In genomic region chr2:226984461-226985226, GRCh38 we compare ENCODE assay signal across 8 cellular contexts.
A peak's percentile ranks its signal among the peaks of the same experiment; 100 is the strongest.
DNase-seq lines count a peak whose midpoint lies in the region; ATAC-seq and FAIRE-seq lines count a peak whose summit lies in the region.
"Had no signal": no experiment of that assay in that cellular context is flagged by ENCODE, and none has a peak within 500 bp of the region (broad histone marks: within the 10 kb centered on the region; RNA-seq: fewer than 3 reads in every experiment).

No MANE protein-coding gene starts in this region.

- peak overlapping the region; percentile 0 for H3K27ac Mint-ChIP-seq in T-helper 1 cell treated with Interleukin-12 subunit alpha and Interleukin-12 subunit beta and Interleukin-4 antibody, amounts not matched to agents 30 μg/mL and 1 μg/mL, for 36 hours
- peak overlapping the region in 7 of 9 donors; percentile 22 to 76 (median 69) for H3K27ac Mint-ChIP-seq in naive thymus-derived CD4-positive, alpha-beta T cell

- H3K4me1 ChIP-seq in naive thymus-derived CD4-positive, alpha-beta T cell (ENCODE audit: control insufficient read depth in 2 of 2, insufficient read depth in 2 of 2, low read length in 2 of 2): peaks cover 0 to 7% of the 10 kb centered on the region in 2 donors

- no peak overlapping the region for H3K4me3 ChIP-seq in naive thymus-derived CD4-positive, alpha-beta T cell (ENCODE audit: low read length)
- H3K4me3 ChIP-seq: SJSA1 had no signal

- POLR2A ChIA-PET in naive thymus-derived CD4-positive, alpha-beta T cell (lab: Charles Lee): no interaction called here

- no peaks in the 10 kb centered on the region for H3K9me3 ChIP-seq in naive thymus-derived CD4-positive, alpha-beta T cell (ENCODE audit: control insufficient read depth in 2 of 3, low read length in 3 of 3)
- H3K9me3 ChIP-seq: SJSA1 had no signal

- H3K36me3 ChIP-seq in naive thymus-derived CD4-positive, alpha-beta T cell (ENCODE audit: control insufficient read depth in 2 of 3, insufficient read depth in 3 of 3, low read length in 3 of 3): no peaks in the 10 kb centered on the region
- H3K36me3 ChIP-seq: SJSA1 had no signal

- peaks cover 4% of the 10 kb centered on the region for H3K36me3 Mint-ChIP-seq in T-helper 1 cell treated with Interleukin-12 subunit alpha and Interleukin-12 subunit beta and Interleukin-4 antibody, amounts not matched to agents 30 μg/mL and 1 μg/mL, for 36 hours (ENCODE audit: low read depth)
- peaks cover 0 to 19% (median 7%) of the 10 kb centered on the region in 5 donors for H3K36me3 Mint-ChIP-seq in naive thymus-derived CD4-positive, alpha-beta T cell

- no peaks in the 10 kb centered on the region for H3K9me3 Mint-ChIP-seq in T-helper 1 cell treated with Interleukin-12 subunit alpha and Interleukin-12 subunit beta and Interleukin-4 antibody, amounts not matched to agents 30 μg/mL and 1 μg/mL, for 36 hours
- H3K9me3 Mint-ChIP-seq in naive thymus-derived CD4-positive, alpha-beta T cell: no peaks in the 10 kb centered on the region

- no peak overlapping the region for H3K4me3 Mint-ChIP-seq in T-helper 1 cell treated with Interleukin-12 subunit alpha and Interleukin-12 subunit beta and Interleukin-4 antibody, amounts not matched to agents 30 μg/mL and 1 μg/mL, for 36 hours
- H3K4me3 Mint-ChIP-seq in naive thymus-derived CD4-positive, alpha-beta T cell: peak overlapping the region in 5 of 10 donors; percentile 16 to 45 (median 20)

- no peaks in the 10 kb centered on the region for H3K27me3 ChIP-seq in naive thymus-derived CD4-positive, alpha-beta T cell (ENCODE audit: control insufficient read depth in 2 of 2, insufficient read depth in 2 of 2, low read length in 2 of 2)
- H3K27me3 ChIP-seq: SJSA1 had no signal

- CTCF ChIA-PET in naive thymus-derived CD4-positive, alpha-beta T cell (lab: Charles Lee): interaction anchor here (2.2 kb wide), 1 partner anchor 182 kb away, joined by 5 read pairs; no protein-coding TSS in a partner anchor

- ATAC-seq in GM19043 (IDR thresholded peaks at IDR 0.05; ENCODE audit: low read depth, unreplicated experiment) (peak; percentile 97), HG02763 (IDR thresholded peaks at IDR 0.05; ENCODE audit: unreplicated experiment) (peak; percentile 92)
- ATAC-seq in naive thymus-derived CD4-positive, alpha-beta T cell: peak; percentile 58

- FAIRE-seq in urothelium cell line (lab: Jason Lieb, UNC): no peak

- H3K27me3 Mint-ChIP-seq in T-helper 1 cell treated with Interleukin-12 subunit alpha and Interleukin-12 subunit beta and Interleukin-4 antibody, amounts not matched to agents 30 μg/mL and 1 μg/mL, for 36 hours (ENCODE audit: low read depth): no peaks in the 10 kb centered on the region
- no peaks in the 10 kb centered on the region for H3K27me3 Mint-ChIP-seq in naive thymus-derived CD4-positive, alpha-beta T cell

- DNase-seq in naive thymus-derived CD4-positive, alpha-beta T cell: peak in 5 of 9 donors; percentile 13 to 27 (median 20)
- DNase-seq in putamen (ENCODE audit: low spot score): no peak
- DNase-seq in urothelium cell line (ENCODE audit: low spot score): no peak
- no peak for DNase-seq in NOMO-1 (lab: John Stamatoyannopoulos, UW; ENCODE audit: unreplicated experiment in 2 of 2)

- no peak overlapping the region for H3K27ac ChIP-seq in naive thymus-derived CD4-positive, alpha-beta T cell (ENCODE audit: low read depth, low read length)
- H3K27ac ChIP-seq: SJSA1 had no signal

- intact Hi-C loops in naive thymus-derived CD4-positive, alpha-beta T cell (cut with micrococcal nuclease): loop anchor here (1.0 to 5.0 kb wide), 7 partner anchors 14 to 1316 kb away; partner anchors contain the start of gene RHBDD1 (in 2 of the 2)

- H3K4me1 Mint-ChIP-seq in T-helper 1 cell treated with Interleukin-12 subunit alpha and Interleukin-12 subunit beta and Interleukin-4 antibody, amounts not matched to agents 30 μg/mL and 1 μg/mL, for 36 hours (ENCODE audit: low read depth): peaks cover 22% of the 10 kb centered on the region
- H3K4me1 Mint-ChIP-seq in naive thymus-derived CD4-positive, alpha-beta T cell: peaks cover 5 to 33% (median 29%) of the 10 kb centered on the region in 7 donors

Comparison
In these comparisons a context has a peak if more than half of its experiments do, and no peak if none do; other contexts are left out.
1. DNase-seq: peak in naive thymus-derived CD4-positive, alpha-beta T cell (5 of 9); none in putamen (single experiment), urothelium cell line (single experiment) and NOMO-1 (0 of 2).
2. Peak in every context shown above with its lines, with median percentiles within 50 percentile points of each other: ATAC-seq.